ENCODE assay signal across 26 cellular contexts in the genomic region with DNA sequence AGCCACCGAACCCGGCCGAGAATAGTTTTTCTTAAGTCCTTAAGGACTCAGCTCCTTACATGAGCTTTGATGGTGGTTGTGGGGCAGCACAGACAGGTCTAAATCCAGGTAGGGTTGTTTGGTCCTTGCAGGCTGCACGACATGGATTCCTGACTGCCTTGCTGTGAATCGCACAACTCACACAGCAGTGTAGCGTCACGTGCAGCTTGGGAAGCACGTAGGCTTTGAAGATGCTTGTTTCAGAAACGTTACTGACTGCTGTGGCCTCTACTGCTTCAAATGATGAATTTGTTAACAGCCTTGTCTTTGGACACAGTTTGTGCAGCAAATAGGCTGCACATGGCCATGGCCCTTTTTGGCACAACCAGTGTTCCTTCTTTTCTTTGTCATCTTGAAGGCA.
"Had no signal": no experiment of that assay in that cellular context is flagged by ENCODE, and none has a peak within 500 bp of the region (broad histone marks: within the 10 kb centered on the region; RNA-seq: fewer than 3 reads in every experiment).

No MANE protein-coding gene starts in this region.

- ATAC-seq: activated T-helper 17 cell treated with anti-CD3 and anti-CD28 coated beads, Interleukin-2, amount 50 U/mL, for 72 hours; PC-3; T-helper 17 cell had no signal

- DNase-seq: activated B cell treated with CpG ODN at 0.5 μM for 24 hours; activated CD4-positive, alpha-beta memory T cell treated with anti-CD3 and anti-CD28 coated beads, Interleukin-2, amount 10 ng/mL, durations not matched to agents 7 days and 5 days; activated CD4-positive, alpha-beta T cell treated with anti-CD3 and anti-CD28 coated beads for 1 hour; activated CD4-positive, alpha-beta T cell treated with anti-CD3 and anti-CD28 coated beads, Interleukin-2, amount 50 U/mL, for 1 hour; activated naive CD4-positive, alpha-beta T cell treated with anti-CD3 and anti-CD28 coated beads, Interleukin-2, amount 50 U/mL, for 16 hours; activated naive CD8-positive, alpha-beta T cell treated with anti-CD3 and anti-CD28 coated beads, Interleukin-2, amount 10 ng/mL, durations not matched to agents 7 days and 5 days; activated T-cell treated with anti-CD3 and anti-CD28 coated beads for 4 hours; activated T-cell treated with anti-CD3 and anti-CD28 coated beads, Interleukin-2, amount 50 U/mL, for 48 hours; anterior cingulate cortex; cerebellar nuclear complex; Karpas-422; MM.1S; NCI-H1105; NCI-H1436; NCI-H1930; NCI-H2107; NCI-H2171 treated with DMSO at 0.1 percent for 48 hours; NCI-H226; NCI-H526; PC-3; SIG-M5; T-helper 17 cell; T-helper 9 cell had no signal

- H3K27ac ChIP-seq: adrenal gland had no signal

- H3K4me3 ChIP-seq: adrenal gland had no signal

- H3K27me3 ChIP-seq: adrenal gland had no signal

- FAIRE-seq: RCC 7860 had no signal

- H3K36me3 ChIP-seq: adrenal gland had no signal

- H3K9me3 ChIP-seq: adrenal gland had no signal
